ENCODE assay signal across 20 cellular contexts in the genomic region with DNA sequence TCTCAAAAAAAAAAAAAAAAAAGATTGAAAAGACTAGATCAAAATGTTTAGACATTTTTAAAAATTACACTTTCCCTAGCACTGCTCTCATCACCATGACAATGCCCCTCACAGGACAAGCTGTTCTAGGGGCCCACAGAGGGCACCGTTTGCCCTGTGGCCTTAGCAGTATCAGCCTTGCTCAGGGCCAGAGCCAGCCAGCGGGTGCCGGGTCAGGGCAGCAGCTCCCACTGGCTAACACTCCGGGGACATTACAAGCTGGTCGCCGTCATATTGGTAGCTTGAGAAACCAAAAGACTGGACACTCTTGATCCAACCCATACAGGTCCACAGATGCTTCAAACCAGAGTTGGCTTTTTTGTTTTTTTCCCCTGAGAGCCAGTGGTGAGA. TPM values are rescaled to one million over a fixed set of nuclear protein-coding genes. Genes with fewer than 3 reads are reported as not detected.
DNase-seq lines count a peak whose midpoint lies in the region; ATAC-seq and TF ChIP-seq lines count a peak whose summit lies in the region.
"Had no signal": no experiment of that assay in that cellular context is flagged by ENCODE, and none has a peak within 500 bp of the region (broad histone marks: within the 10 kb centered on the region; RNA-seq: fewer than 3 reads in every experiment).

No MANE protein-coding gene starts in this region.

- H3K4me3 Mint-ChIP-seq in activated CD4-positive, alpha-beta memory T cell treated with anti-CD3 and anti-CD28 coated beads, Interleukin-2, amount 10 ng/mL, durations not matched to agents 7 days and 5 days = no peak overlapping the region
- no peak overlapping the region for H3K4me3 Mint-ChIP-seq in activated CD4-positive, alpha-beta memory T cell treated with anti-CD3 and anti-CD28 coated beads for 36 hours
- peak overlapping the region; percentile 22 for H3K4me3 Mint-ChIP-seq in stimulated activated effector memory CD8-positive, alpha-beta T cell treated with anti-CD3 and anti-CD28 coated beads, Interleukin-12 subunit alpha, Interleukin-12 subunit beta, amount 100 ng/mL, for 72 hours
- H3K4me3 Mint-ChIP-seq: CD14-positive monocyte had no signal

- 80% methylated on average over 6 of the region's 6 CpGs for WGBS in right cardiac atrium

- H3K27me3 ChIP-seq in right cardiac atrium (ENCODE audit: control insufficient read depth, insufficient read depth) (no peaks in the 10 kb centered on the region), upper lobe of right lung (no peaks in the 10 kb centered on the region)
- H3K27me3 ChIP-seq: transverse colon had no signal

- TF ChIP-seq CTCF in GM13976 (IDR thresholded peaks at IDR 0.05; ENCODE audit: borderline replicate concordance, control extremely low read depth, extremely low read depth, insufficient read depth, missing control alignments) = no peak
- no peak for TF ChIP-seq CTCF in upper lobe of right lung (IDR thresholded peaks at IDR 0.05)

- in situ Hi-C loops in GM13976 (cut with MboI; ENCODE audit: low sequenced_read_pairs, unreplicated experiment) = no loop called here

- no peak for DNase-seq in activated CD4-positive, alpha-beta memory T cell treated with anti-CD3 and anti-CD28 coated beads, Interleukin-2, amount 10 ng/mL, durations not matched to agents 7 days and 5 days
- no peak for DNase-seq in activated CD4-positive, alpha-beta memory T cell treated with anti-CD3 and anti-CD28 coated beads for 36 hours
- peak; percentile 8 to 51 (median 50) for DNase-seq in right cardiac atrium
- no peak for DNase-seq in stimulated activated effector memory CD8-positive, alpha-beta T cell treated with anti-CD3 and anti-CD28 coated beads, Interleukin-12 subunit alpha, Interleukin-12 subunit beta, amount 100 ng/mL, for 72 hours (ENCODE audit: low spot score in 2 of 2)
- DNase-seq in NCI-H2029 treated with DMSO at 0.1 percent for 48 hours (lab: John Stamatoyannopoulos, UW) = no peak
- DNase-seq in GM13976 (ENCODE audit: low spot score) = no peak
- DNase-seq in upper lobe of right lung = no peak
- DNase-seq: amniotic stem cell, DMS79, NCI-H2081 treated with DMSO at 0.1 percent for 48 hours, NCI-H526 treated with DMSO at 0.1 percent for 48 hours, occipital lobe, transverse colon had no signal

- ATAC-seq in right cardiac atrium (no peak), upper lobe of right lung (no peak)
- ATAC-seq in stimulated activated effector memory CD8-positive, alpha-beta T cell treated with anti-CD3 and anti-CD28 coated beads, Interleukin-12 subunit alpha, Interleukin-12 subunit beta, amount 100 ng/mL, for 72 hours = no peak
- ATAC-seq: A549, SK-N-SH treated with all-trans-retinoic acid at 6 μM for 48 hours had no signal

- H3K4me1 ChIP-seq in right cardiac atrium (ENCODE audit: control insufficient read depth, insufficient read depth, low read length) (peaks cover 14% of the 10 kb centered on the region), upper lobe of right lung (peaks cover 10% of the 10 kb centered on the region)

- no peaks in the 10 kb centered on the region for H3K9me3 ChIP-seq in right cardiac atrium (ENCODE audit: control insufficient read depth, low read length)
- H3K9me3 ChIP-seq in upper lobe of right lung = no peaks in the 10 kb centered on the region
- H3K9me3 ChIP-seq: A549, transverse colon had no signal

- no peaks in the 10 kb centered on the region for H3K9me3 Mint-ChIP-seq in activated CD4-positive, alpha-beta memory T cell treated with anti-CD3 and anti-CD28 coated beads, Interleukin-2, amount 10 ng/mL, durations not matched to agents 7 days and 5 days
- H3K9me3 Mint-ChIP-seq in activated CD4-positive, alpha-beta memory T cell treated with anti-CD3 and anti-CD28 coated beads for 36 hours = no peaks in the 10 kb centered on the region
- H3K9me3 Mint-ChIP-seq in stimulated activated effector memory CD8-positive, alpha-beta T cell treated with anti-CD3 and anti-CD28 coated beads, Interleukin-12 subunit alpha, Interleukin-12 subunit beta, amount 100 ng/mL, for 72 hours = no peaks in the 10 kb centered on the region

- H3K4me3 ChIP-seq in right cardiac atrium (ENCODE audit: low read length) = no peak overlapping the region
- H3K4me3 ChIP-seq in upper lobe of right lung = no peak overlapping the region
- H3K4me3 ChIP-seq: A549, transverse colon had no signal

- H3K36me3 Mint-ChIP-seq in activated CD4-positive, alpha-beta memory T cell treated with anti-CD3 and anti-CD28 coated beads, Interleukin-2, amount 10 ng/mL, durations not matched to agents 7 days and 5 days (ENCODE audit: low read depth) = peaks cover 59% of the 10 kb centered on the region
- H3K36me3 Mint-ChIP-seq in activated CD4-positive, alpha-beta memory T cell treated with anti-CD3 and anti-CD28 coated beads for 36 hours = peaks cover 10% of the 10 kb centered on the region
- peaks cover 98% of the 10 kb centered on the region for H3K36me3 Mint-ChIP-seq in stimulated activated effector memory CD8-positive, alpha-beta T cell treated with anti-CD3 and anti-CD28 coated beads, Interleukin-12 subunit alpha, Interleukin-12 subunit beta, amount 100 ng/mL, for 72 hours

- POLR2A ChIA-PET in activated CD4-positive, alpha-beta memory T cell treated with anti-CD3 and anti-CD28 coated beads, Interleukin-2, amount 10 ng/mL, durations not matched to agents 7 days and 5 days (lab: Charles Lee) = interaction anchor here (0.7 to 2.5 kb wide), 5 partner anchors 9 to 327 kb away, joined by 3 to 10 read pairs (median 4); no protein-coding TSS in a partner anchor
- POLR2A ChIA-PET in activated CD4-positive, alpha-beta memory T cell treated with anti-CD3 and anti-CD28 coated beads for 36 hours (lab: Charles Lee) = no interaction called here

- H3K27ac ChIP-seq in angular gyrus (ENCODE audit: low read depth, low read length) (peak overlapping the region; percentile 50), right cardiac atrium (ENCODE audit: low read length) (no peak overlapping the region), upper lobe of right lung (no peak overlapping the region)

- CTCF ChIA-PET in activated CD4-positive, alpha-beta memory T cell treated with anti-CD3 and anti-CD28 coated beads, Interleukin-2, amount 10 ng/mL, durations not matched to agents 7 days and 5 days (lab: Charles Lee) = interaction anchor here (0.7 kb wide), 1 partner anchor 109 kb away, joined by 4 read pairs; no protein-coding TSS in a partner anchor
- CTCF ChIA-PET in activated CD4-positive, alpha-beta memory T cell treated with anti-CD3 and anti-CD28 coated beads for 36 hours (lab: Charles Lee) = interaction anchor here (0.7 to 0.9 kb wide), 3 partner anchors 66 to 204 kb away, joined by 3 read pairs; a partner anchor contains a TSS

- H3K27ac Mint-ChIP-seq in activated CD4-positive, alpha-beta memory T cell treated with anti-CD3 and anti-CD28 coated beads, Interleukin-2, amount 10 ng/mL, durations not matched to agents 7 days and 5 days = peak overlapping the region; percentile 40
- H3K27ac Mint-ChIP-seq in activated CD4-positive, alpha-beta memory T cell treated with anti-CD3 and anti-CD28 coated beads for 36 hours = no peak overlapping the region
- peak overlapping the region; percentile 90 for H3K27ac Mint-ChIP-seq in stimulated activated effector memory CD8-positive, alpha-beta T cell treated with anti-CD3 and anti-CD28 coated beads, Interleukin-12 subunit alpha, Interleukin-12 subunit beta, amount 100 ng/mL, for 72 hours

- no peaks in the 10 kb centered on the region for H3K27me3 Mint-ChIP-seq in activated CD4-positive, alpha-beta memory T cell treated with anti-CD3 and anti-CD28 coated beads, Interleukin-2, amount 10 ng/mL, durations not matched to agents 7 days and 5 days
- no peaks in the 10 kb centered on the region for H3K27me3 Mint-ChIP-seq in activated CD4-positive, alpha-beta memory T cell treated with anti-CD3 and anti-CD28 coated beads for 36 hours

- peaks cover 16% of the 10 kb centered on the region for H3K4me1 Mint-ChIP-seq in activated CD4-positive, alpha-beta memory T cell treated with anti-CD3 and anti-CD28 coated beads, Interleukin-2, amount 10 ng/mL, durations not matched to agents 7 days and 5 days
- H3K4me1 Mint-ChIP-seq in activated CD4-positive, alpha-beta memory T cell treated with anti-CD3 and anti-CD28 coated beads for 36 hours (ENCODE audit: low read depth) = peaks cover 14% of the 10 kb centered on the region
- H3K4me1 Mint-ChIP-seq in stimulated activated effector memory CD8-positive, alpha-beta T cell treated with anti-CD3 and anti-CD28 coated beads, Interleukin-12 subunit alpha, Interleukin-12 subunit beta, amount 100 ng/mL, for 72 hours = peaks cover 53% of the 10 kb centered on the region
- H3K4me1 Mint-ChIP-seq: CD14-positive monocyte had no signal

- intact Hi-C loops in activated CD4-positive, alpha-beta memory T cell treated with anti-CD3 and anti-CD28 coated beads for 36 hours (cut with micrococcal nuclease) = no loop called here
- intact Hi-C loops in right cardiac atrium (cut with DNase I) (loop anchor here in 1 of 4 donors (5.0 kb wide), 1 partner anchor 74 kb away; no protein-coding TSS in a partner anchor), upper lobe of right lung (cut with DNase I) (no loop called here)

- peaks cover 93% of the 10 kb centered on the region for H3K36me3 ChIP-seq in upper lobe of right lung

RNA-seq across cellular contexts. Expression of a gene that starts 18.0 kb away (rescaled TPM):
- total RNA-seq in activated CD4-positive, alpha-beta memory T cell treated with anti-CD3 and anti-CD28 coated beads, Interleukin-2, amount 10 ng/mL, durations not matched to agents 7 days and 5 days = 10 to 100 TPM; 22.9 to 24.9 TPM
- total RNA-seq in activated CD4-positive, alpha-beta memory T cell treated with anti-CD3 and anti-CD28 coated beads for 36 hours = 1 to 10 TPM; 7.1 to 9.0 TPM
- total RNA-seq in right cardiac atrium (under 1 TPM; 0.22 to 0.85 (median 0.54) TPM), upper lobe of right lung (14.4 TPM)
- polyA plus RNA-seq in right cardiac atrium = 0.91 TPM
- total RNA-seq: endothelial cell of umbilical vein, occipital lobe had no signal
- polyA plus RNA-seq: CD14-positive monocyte had no signal

RNA-seq across cellular contexts. Expression of a gene that starts 47.0 kb away (rescaled TPM):
- not detected for total RNA-seq in activated CD4-positive, alpha-beta memory T cell treated with anti-CD3 and anti-CD28 coated beads, Interleukin-2, amount 10 ng/mL, durations not matched to agents 7 days and 5 days
- total RNA-seq in activated CD4-positive, alpha-beta memory T cell treated with anti-CD3 and anti-CD28 coated beads for 36 hours = not detected
- total RNA-seq in right cardiac atrium (1 to 10 TPM in 1 of 4 donors, under 1 TPM in 1, not detected in 2; 0.79 to 1.1 TPM), upper lobe of right lung (not detected)
- polyA plus RNA-seq in right cardiac atrium = not detected
- total RNA-seq: endothelial cell of umbilical vein, glomerular endothelial cell, OCI-LY7, transverse colon had no signal
- polyA plus RNA-seq: A549, CD14-positive monocyte, endothelial cell of umbilical vein had no signal

Comparison
In these comparisons a context has a peak if more than half of its experiments do, and no peak if none do; other contexts are left out.
1. DNase-seq: peak in right cardiac atrium (3 of 3); none in activated CD4-positive, alpha-beta memory T cell treated with anti-CD3 and anti-CD28 coated beads, Interleukin-2, amount 10 ng/mL, durations not matched to agents 7 days and 5 days (single experiment), activated CD4-positive, alpha-beta memory T cell treated with anti-CD3 and anti-CD28 coated beads for 36 hours (single experiment), stimulated activated effector memory CD8-positive, alpha-beta T cell treated with anti-CD3 and anti-CD28 coated beads, Interleukin-12 subunit alpha, Interleukin-12 subunit beta, amount 100 ng/mL, for 72 hours (0 of 2), NCI-H2029 treated with DMSO at 0.1 percent for 48 hours (single experiment), GM13976 (single experiment) and upper lobe of right lung (single experiment).